ENCODE assay signal across 10 cellular contexts in the genomic region with DNA sequence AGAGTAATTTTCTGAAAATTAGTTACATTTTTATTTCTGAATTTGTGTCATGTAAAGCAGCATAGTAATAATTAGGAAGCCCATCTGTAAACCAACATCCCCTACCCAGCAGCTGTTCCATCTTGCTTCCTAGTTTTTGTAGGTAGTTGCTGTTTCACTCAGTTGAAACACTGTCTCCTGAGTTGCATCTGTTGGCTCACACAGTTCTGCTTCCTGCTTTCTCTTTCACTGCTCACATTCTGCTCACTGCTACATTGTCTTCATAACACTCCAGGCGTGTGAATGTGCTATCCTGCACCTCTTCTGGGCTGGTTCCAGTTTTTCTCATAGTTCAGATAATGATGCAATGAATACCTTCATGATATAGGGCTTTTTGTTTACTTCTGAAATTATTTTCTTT.
DNase-seq lines count a peak whose midpoint lies in the region; ATAC-seq and TF ChIP-seq lines count a peak whose summit lies in the region.
"Had no signal": no experiment of that assay in that cellular context is flagged by ENCODE, and none has a peak within 500 bp of the region (broad histone marks: within the 10 kb centered on the region; RNA-seq: fewer than 3 reads in every experiment).

No MANE protein-coding gene starts in this region.

- no peaks in the 10 kb centered on the region for H3K9me3 ChIP-seq in ovary
- H3K9me3 ChIP-seq: adrenal gland had no signal

- TF ChIP-seq CTCF in GM12865 (IDR thresholded peaks at IDR 0.05; ENCODE audit: insufficient read depth, low read depth, low read length, missing control alignments) (no peak), ovary (IDR thresholded peaks at IDR 0.05) (no peak)

- H3K4me3 ChIP-seq in GM12865 (ENCODE audit: low read depth, low read length): no peak overlapping the region
- no peak overlapping the region for H3K4me3 ChIP-seq in ovary
- H3K4me3 ChIP-seq: adrenal gland had no signal

- no peak overlapping the region for H3K27ac ChIP-seq in ovary
- H3K27ac ChIP-seq: adrenal gland had no signal

- TF ChIP-seq EP300 in ovary (IDR thresholded peaks at IDR 0.05): no peak

- no peak for TF ChIP-seq POLR2A in ovary (IDR thresholded peaks at IDR 0.05)

- 0 to 34% (median 15%) methylated on average over 1 of the region's 1 CpG for WGBS in ovary, 3 donors

- no peaks in the 10 kb centered on the region for H3K36me3 ChIP-seq in ovary
- H3K36me3 ChIP-seq: adrenal gland had no signal

- ATAC-seq in GM19328 (IDR thresholded peaks at IDR 0.05; ENCODE audit: unreplicated experiment) (peak; percentile 82), HG02763 (IDR thresholded peaks at IDR 0.05; ENCODE audit: unreplicated experiment) (peak; percentile 93), HG03469 (IDR thresholded peaks at IDR 0.05; ENCODE audit: unreplicated experiment) (peak; percentile 95), SK-N-SH treated with all-trans-retinoic acid at 6 μM for 48 hours (no peak)
- ATAC-seq: T-cell had no signal

- DNase-seq in GM12865 (ENCODE audit: low read depth) (peak; percentile 71), ovary (no peak), inferior parietal cortex (ENCODE audit: extremely low spot score) (no peak)
- DNase-seq in effector CD8-positive, alpha-beta T cell (lab: John Stamatoyannopoulos, UW): no peak
- DNase-seq: adrenal gland, T-cell had no signal

- no peaks in the 10 kb centered on the region for H3K27me3 ChIP-seq in ovary
- H3K27me3 ChIP-seq: adrenal gland had no signal

- no peaks in the 10 kb centered on the region for H3K4me1 ChIP-seq in ovary (ENCODE audit: insufficient read depth)
- H3K4me1 ChIP-seq: adrenal gland had no signal

- intact Hi-C loops in ovary (cut with DNase I): no loop called here

TF ChIP-seq in SK-N-SH treated with all-trans-retinoic acid at 6 μM for 48 hours, 23 proteins besides CTCF, POLR2A, EP300 and RAD21:
- TF ChIP-seq TOX (CRISPR knock-in tag; IDR thresholded peaks at IDR 0.05; ENCODE audit: borderline replicate concordance): no peak
- TF ChIP-seq SNAI2 (CRISPR knock-in tag; IDR thresholded peaks at IDR 0.05): no peak
- TF ChIP-seq ESRRG (CRISPR knock-in tag; IDR thresholded peaks at IDR 0.05): no peak
- no peak for TF ChIP-seq ZC3H10 (CRISPR knock-in tag; IDR thresholded peaks at IDR 0.05)
- TF ChIP-seq TSHZ2 (CRISPR knock-in tag; IDR thresholded peaks at IDR 0.05): no peak
- TF ChIP-seq PATZ1 (CRISPR knock-in tag; IDR thresholded peaks at IDR 0.05; ENCODE audit: borderline replicate concordance): no peak
- TF ChIP-seq ZNF8 (CRISPR knock-in tag; IDR thresholded peaks at IDR 0.05): no peak
- no peak for TF ChIP-seq ZNF565 (CRISPR knock-in tag; conservative IDR thresholded peaks at IDR 0.05; ENCODE audit: low read depth)
- TF ChIP-seq, protein P1, sequence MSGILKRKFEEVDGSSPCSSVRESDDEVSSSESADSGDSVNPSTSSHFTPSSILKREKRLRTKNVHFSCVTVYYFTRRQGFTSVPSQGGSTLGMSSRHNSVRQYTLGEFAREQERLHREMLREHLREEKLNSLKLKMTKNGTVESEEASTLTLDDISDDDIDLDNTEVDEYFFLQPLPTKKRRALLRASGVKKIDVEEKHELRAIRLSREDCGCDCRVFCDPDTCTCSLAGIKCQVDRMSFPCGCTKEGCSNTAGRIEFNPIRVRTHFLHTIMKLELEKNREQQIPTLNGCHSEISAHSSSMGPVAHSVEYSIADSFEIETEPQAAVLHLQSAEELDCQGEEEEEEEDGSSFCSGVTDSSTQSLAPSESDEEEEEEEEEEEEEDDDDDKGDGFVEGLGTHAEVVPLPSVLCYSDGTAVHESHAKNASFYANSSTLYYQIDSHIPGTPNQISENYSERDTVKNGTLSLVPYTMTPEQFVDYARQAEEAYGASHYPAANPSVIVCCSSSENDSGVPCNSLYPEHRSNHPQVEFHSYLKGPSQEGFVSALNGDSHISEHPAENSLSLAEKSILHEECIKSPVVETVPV (CRISPR knock-in tag; IDR thresholded peaks at IDR 0.05): no peak
